1 cellular context compared by ENCODE assay signal in the genomic region with DNA sequence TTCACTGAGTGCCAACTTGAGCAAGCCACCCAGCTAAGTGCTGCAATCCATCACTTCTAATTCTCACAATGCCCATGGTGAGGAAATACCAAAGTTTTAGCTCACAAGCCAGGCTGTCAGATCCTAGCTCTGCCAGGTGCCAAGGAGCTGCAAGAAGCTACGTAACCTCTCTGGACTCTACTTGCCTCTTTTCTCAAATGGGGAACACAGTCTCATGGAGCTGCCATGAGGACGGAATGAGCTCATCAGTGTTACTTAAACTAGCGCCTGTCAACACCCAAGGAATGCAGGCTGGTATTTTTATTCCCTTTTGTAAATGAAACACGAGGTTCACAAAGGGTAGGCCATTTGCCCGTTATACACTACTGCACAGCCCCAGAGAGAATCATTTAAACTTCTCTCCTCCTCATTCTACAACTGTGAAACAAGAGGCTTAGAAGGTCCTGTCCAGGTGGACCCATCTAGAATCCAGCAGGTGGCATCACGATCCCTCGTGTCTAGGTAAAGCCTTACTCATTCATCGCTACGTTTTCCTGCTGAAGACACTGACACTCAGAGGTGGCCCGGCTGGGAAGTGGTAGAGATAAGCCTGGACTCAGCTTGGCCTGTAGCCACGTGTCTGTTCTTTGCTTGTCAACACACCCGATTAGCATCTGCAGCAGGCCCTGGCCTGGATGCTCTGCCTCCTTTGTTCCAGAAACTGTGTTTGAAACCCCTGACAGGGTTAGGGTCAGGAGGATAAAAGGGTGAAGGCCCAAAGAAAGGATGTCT.
TF ChIP-seq lines count a peak whose summit lies in the region.

No MANE protein-coding gene starts in this region.

TF ChIP-seq in SK-N-SH, 30 proteins besides CTCF, POLR2A, EP300 and RAD21 (continued from another document):
- TF ChIP-seq, protein P1, sequence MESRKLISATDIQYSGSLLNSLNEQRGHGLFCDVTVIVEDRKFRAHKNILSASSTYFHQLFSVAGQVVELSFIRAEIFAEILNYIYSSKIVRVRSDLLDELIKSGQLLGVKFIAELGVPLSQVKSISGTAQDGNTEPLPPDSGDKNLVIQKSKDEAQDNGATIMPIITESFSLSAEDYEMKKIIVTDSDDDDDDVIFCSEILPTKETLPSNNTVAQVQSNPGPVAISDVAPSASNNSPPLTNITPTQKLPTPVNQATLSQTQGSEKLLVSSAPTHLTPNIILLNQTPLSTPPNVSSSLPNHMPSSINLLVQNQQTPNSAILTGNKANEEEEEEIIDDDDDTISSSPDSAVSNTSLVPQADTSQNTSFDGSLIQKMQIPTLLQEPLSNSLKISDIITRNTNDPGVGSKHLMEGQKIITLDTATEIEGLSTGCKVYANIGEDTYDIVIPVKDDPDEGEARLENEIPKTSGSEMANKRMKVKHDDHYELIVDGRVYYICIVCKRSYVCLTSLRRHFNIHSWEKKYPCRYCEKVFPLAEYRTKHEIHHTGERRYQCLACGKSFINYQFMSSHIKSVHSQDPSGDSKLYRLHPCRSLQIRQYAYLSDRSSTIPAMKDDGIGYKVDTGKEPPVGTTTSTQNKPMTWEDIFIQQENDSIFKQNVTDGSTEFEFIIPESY (IDR thresholded peaks at IDR 0.05; ENCODE audit: borderline replicate concordance, low read depth) = no peak
